In genomic region chr14:81275995-81276698, GRCh38 we compare ENCODE assay signal across 13 cellular contexts. TPM values are rescaled to one million over a fixed set of nuclear protein-coding genes. Genes with fewer than 3 reads are reported as not detected.
A peak's percentile ranks its signal among the peaks of the same experiment; 100 is the strongest.
DNase-seq lines count a peak whose midpoint lies in the region; ATAC-seq and TF ChIP-seq lines count a peak whose summit lies in the region.
"Had no signal": no experiment of that assay in that cellular context is flagged by ENCODE, and none has a peak within 500 bp of the region (broad histone marks: within the 10 kb centered on the region; RNA-seq: fewer than 3 reads in every experiment).

No MANE protein-coding gene starts in this region.

- H3K36me3 Mint-ChIP-seq in T-helper 2 cell treated with Interferon-gamma antibody and Interleukin-4, amounts not matched to agents 5 μg/mL and 100 μg/mL, for 36 hours (ENCODE audit: low read depth), result no peaks in the 10 kb centered on the region
- H3K36me3 Mint-ChIP-seq in chondrocyte (ENCODE audit: low read depth), result no peaks in the 10 kb centered on the region
- H3K36me3 Mint-ChIP-seq: activated naive CD8-positive, alpha-beta T cell treated with anti-CD3 and anti-CD28 coated beads, Interleukin-2, amount 10 ng/mL, durations not matched to agents 7 days and 5 days had no signal

- intact Hi-C loops in left ventricle myocardium inferior (cut with micrococcal nuclease), result no loop called here

- TF ChIP-seq CTCF in left ventricle myocardium inferior (IDR thresholded peaks at IDR 0.05; ENCODE audit: borderline replicate concordance), result no peak
- no peak for TF ChIP-seq CTCF in foreskin keratinocyte (conservative IDR thresholded peaks at IDR 0.05)
- no peak for TF ChIP-seq CTCF in coronary artery (IDR thresholded peaks at IDR 0.05)
- TF ChIP-seq CTCF in chondrocyte (IDR thresholded peaks at IDR 0.05), result no peak

- peaks cover 5% of the 10 kb centered on the region for H3K27me3 Mint-ChIP-seq in T-helper 2 cell treated with Interferon-gamma antibody and Interleukin-4, amounts not matched to agents 5 μg/mL and 100 μg/mL, for 36 hours (ENCODE audit: low read depth)
- H3K27me3 Mint-ChIP-seq in chondrocyte (ENCODE audit: low read depth), result peaks cover 21% of the 10 kb centered on the region

- no peaks in the 10 kb centered on the region for H3K4me1 Mint-ChIP-seq in T-helper 2 cell treated with Interferon-gamma antibody and Interleukin-4, amounts not matched to agents 5 μg/mL and 100 μg/mL, for 36 hours (ENCODE audit: low read depth)
- H3K4me1 Mint-ChIP-seq in chondrocyte (ENCODE audit: low read depth), result no peaks in the 10 kb centered on the region
- H3K4me1 Mint-ChIP-seq: activated naive CD8-positive, alpha-beta T cell treated with anti-CD3 and anti-CD28 coated beads, Interleukin-2, amount 10 ng/mL, durations not matched to agents 7 days and 5 days had no signal

- H3K27ac ChIP-seq in left ventricle myocardium inferior (replicated peaks) (peak overlapping the region; percentile 59), foreskin keratinocyte (no peak overlapping the region), coronary artery (no peak overlapping the region)
- H3K27ac ChIP-seq: SJSA1 had no signal

- peak overlapping the region; percentile 11 for H3K4me3 ChIP-seq in left ventricle myocardium inferior
- no peak overlapping the region for H3K4me3 ChIP-seq in coronary artery
- H3K4me3 ChIP-seq: SJSA1 had no signal

- no peak overlapping the region for H3K4me3 Mint-ChIP-seq in T-helper 2 cell treated with Interferon-gamma antibody and Interleukin-4, amounts not matched to agents 5 μg/mL and 100 μg/mL, for 36 hours
- no peak overlapping the region for H3K4me3 Mint-ChIP-seq in chondrocyte (ENCODE audit: unreplicated experiment)
- H3K4me3 Mint-ChIP-seq: activated CD4-positive, alpha-beta T cell treated with anti-CD3 and anti-CD28 coated beads, Interleukin-2, amount 10 ng/mL, durations not matched to agents 7 days and 5 days; activated naive CD8-positive, alpha-beta T cell treated with anti-CD3 and anti-CD28 coated beads, Interleukin-2, amount 10 ng/mL, durations not matched to agents 7 days and 5 days had no signal

- ATAC-seq in GM19043 (IDR thresholded peaks at IDR 0.05; ENCODE audit: low read depth, unreplicated experiment), result peak; percentile 54
- peak; percentile 83 for ATAC-seq in HG03432 (IDR thresholded peaks at IDR 0.05; ENCODE audit: unreplicated experiment)
- ATAC-seq in foreskin keratinocyte, result no peak

- H3K36me3 ChIP-seq in left ventricle myocardium inferior, result no peaks in the 10 kb centered on the region
- H3K36me3 ChIP-seq: SJSA1 had no signal

- H3K27ac Mint-ChIP-seq in T-helper 2 cell treated with Interferon-gamma antibody and Interleukin-4, amounts not matched to agents 5 μg/mL and 100 μg/mL, for 36 hours, result no peak overlapping the region
- H3K27ac Mint-ChIP-seq in chondrocyte (ENCODE audit: unreplicated experiment), result no peak overlapping the region
- H3K27ac Mint-ChIP-seq: activated CD4-positive, alpha-beta T cell treated with anti-CD3 and anti-CD28 coated beads, Interleukin-2, amount 10 ng/mL, durations not matched to agents 7 days and 5 days; activated naive CD8-positive, alpha-beta T cell treated with anti-CD3 and anti-CD28 coated beads, Interleukin-2, amount 10 ng/mL, durations not matched to agents 7 days and 5 days had no signal

- DNase-seq in DMS153 (lab: John Stamatoyannopoulos, UW), result peak; percentile 33
- no peak for DNase-seq in left ventricle myocardium inferior
- DNase-seq in foreskin keratinocyte, result no peak
- DNase-seq in T-helper 2 cell treated with Interferon-gamma antibody and Interleukin-4, amounts not matched to agents 5 μg/mL and 100 μg/mL, for 36 hours (ENCODE audit: low spot score), result no peak
- DNase-seq in coronary artery (ENCODE audit: low spot score), result no peak
- DNase-seq in chondrocyte (ENCODE audit: low spot score), result no peak
- DNase-seq: activated CD4-positive, alpha-beta T cell treated with anti-CD3 and anti-CD28 coated beads, Interleukin-2, amount 10 ng/mL, durations not matched to agents 7 days and 5 days; activated naive CD8-positive, alpha-beta T cell treated with anti-CD3 and anti-CD28 coated beads, Interleukin-2, amount 10 ng/mL, durations not matched to agents 7 days and 5 days; NCI-H2029 treated with DMSO at 0.1 percent for 48 hours; stimulated activated naive CD4-positive, alpha-beta T cell had no signal

- no peaks in the 10 kb centered on the region for H3K9me3 Mint-ChIP-seq in T-helper 2 cell treated with Interferon-gamma antibody and Interleukin-4, amounts not matched to agents 5 μg/mL and 100 μg/mL, for 36 hours
- no peaks in the 10 kb centered on the region for H3K9me3 Mint-ChIP-seq in chondrocyte (ENCODE audit: low read depth)
- H3K9me3 Mint-ChIP-seq: activated CD4-positive, alpha-beta T cell treated with anti-CD3 and anti-CD28 coated beads, Interleukin-2, amount 10 ng/mL, durations not matched to agents 7 days and 5 days; activated naive CD8-positive, alpha-beta T cell treated with anti-CD3 and anti-CD28 coated beads, Interleukin-2, amount 10 ng/mL, durations not matched to agents 7 days and 5 days had no signal

- no peaks in the 10 kb centered on the region for H3K9me3 ChIP-seq in left ventricle myocardium inferior (replicated peaks)
- H3K9me3 ChIP-seq: SJSA1 had no signal

- H3K4me1 ChIP-seq in left ventricle myocardium inferior (peaks cover 26% of the 10 kb centered on the region), foreskin keratinocyte (peaks cover 23% of the 10 kb centered on the region)
- H3K4me1 ChIP-seq: SJSA1 had no signal

- H3K27me3 ChIP-seq in left ventricle myocardium inferior (ENCODE audit: low read depth), result peaks cover 2% of the 10 kb centered on the region
- H3K27me3 ChIP-seq in foreskin keratinocyte, result no peaks in the 10 kb centered on the region
- H3K27me3 ChIP-seq: SJSA1 had no signal

RNA-seq across cellular contexts. Expression of gene GTF2A1, which starts 55.4 kb away (rescaled TPM):
- 20.8 TPM for total RNA-seq in left ventricle myocardium inferior
- 24.7 and 26.6 TPM in 2 replicates for total RNA-seq in foreskin keratinocyte
- 4.6 and 5.4 TPM in 2 replicates for polyA plus RNA-seq in foreskin keratinocyte
- total RNA-seq in chondrocyte, result 38.6 to 43.0 TPM (median 42.4 TPM) in 3 replicates
